In genomic region chr21:35020902-35021301, GRCh38 we compare ENCODE assay signal across 12 cellular contexts. TPM values are rescaled to one million over a fixed set of nuclear protein-coding genes. Genes with fewer than 3 reads are reported as not detected.
DNase-seq lines count a peak whose midpoint lies in the region; FAIRE-seq and TF ChIP-seq lines count a peak whose summit lies in the region.
"Had no signal": no experiment of that assay in that cellular context is flagged by ENCODE, and none has a peak within 500 bp of the region (broad histone marks: within the 10 kb centered on the region; RNA-seq: fewer than 3 reads in every experiment).

No MANE protein-coding gene starts in this region.

- no peak overlapping the region for H3K27ac ChIP-seq in astrocyte (ENCODE audit: low read depth, low read length)
- no peak overlapping the region for H3K27ac ChIP-seq in tibial artery
- H3K27ac ChIP-seq: left lung had no signal

- H3K4me1 Mint-ChIP-seq in astrocyte (ENCODE audit: low read depth, unreplicated experiment) (peaks cover 16% of the 10 kb centered on the region), chondrocyte (ENCODE audit: low read depth) (peaks cover 5% of the 10 kb centered on the region)
- H3K4me1 Mint-ChIP-seq: neural crest cell had no signal

- peaks cover 21% of the 10 kb centered on the region for H3K79me2 ChIP-seq in astrocyte (ENCODE audit: insufficient read depth, low read length)

- H3K27me3 Mint-ChIP-seq in astrocyte (ENCODE audit: low read depth, unreplicated experiment) (peaks cover 2% of the 10 kb centered on the region), chondrocyte (ENCODE audit: low read depth) (no peaks in the 10 kb centered on the region)

- H3K27me3 ChIP-seq in astrocyte (ENCODE audit: insufficient read depth, low read length): no peaks in the 10 kb centered on the region
- H3K27me3 ChIP-seq in tibial artery: no peaks in the 10 kb centered on the region
- H3K27me3 ChIP-seq: left lung had no signal

- H3K9ac ChIP-seq in astrocyte (ENCODE audit: low read length): no peak overlapping the region

- peak overlapping the region; percentile 18 for H3K27ac Mint-ChIP-seq in astrocyte (ENCODE audit: unreplicated experiment)
- no peak overlapping the region for H3K27ac Mint-ChIP-seq in chondrocyte (ENCODE audit: unreplicated experiment)

- DNase-seq in activated CD8-positive, alpha-beta memory T cell treated with anti-CD3 and anti-CD28 coated beads for 24 hours: peak; percentile 53
- DNase-seq in activated CD8-positive, alpha-beta memory T cell treated with anti-CD3 and anti-CD28 coated beads, Interleukin-2, amount 50 U/mL, for 4 hours: no peak
- DNase-seq in HT1080 (ENCODE audit: low read depth) (peak; percentile 53), astrocyte (ENCODE audit: low read depth) (no peak), renal cortical epithelial cell (ENCODE audit: low read depth) (peak; percentile 40), tibial artery (no peak), NCI-H1092 (lab: John Stamatoyannopoulos, UW) (no peak), chondrocyte (ENCODE audit: low spot score) (no peak)
- DNase-seq: GDM1, left lung, NCI-H510A treated with DMSO at 0.1 percent for 48 hours had no signal

- H3K4me3 ChIP-seq in astrocyte (ENCODE audit: insufficient read depth, low read depth, low read length) (no peak overlapping the region), tibial artery (no peak overlapping the region)
- H3K4me3 ChIP-seq: left lung had no signal

- H3K4me1 ChIP-seq in astrocyte (ENCODE audit: insufficient read depth, low read length) (peaks cover 2% of the 10 kb centered on the region), tibial artery (no peaks in the 10 kb centered on the region)

- H3K9me3 ChIP-seq in astrocyte (ENCODE audit: insufficient read depth, low read depth, low read length) (no peaks in the 10 kb centered on the region), tibial artery (no peaks in the 10 kb centered on the region)
- H3K9me3 ChIP-seq: left lung had no signal

- H4K20me1 ChIP-seq in astrocyte (ENCODE audit: insufficient read depth, low read length): peaks cover 58% of the 10 kb centered on the region

- intact Hi-C loops in tibial artery (cut with DNase I; ENCODE audit: low total_unique reads): no loop called here

- H3K4me3 Mint-ChIP-seq in astrocyte (ENCODE audit: unreplicated experiment) (no peak overlapping the region), chondrocyte (ENCODE audit: unreplicated experiment) (no peak overlapping the region)
- H3K4me3 Mint-ChIP-seq: neural crest cell had no signal

- FAIRE-seq in astrocyte (lab: Jason Lieb, UNC): no peak

- TF ChIP-seq CTCF in astrocyte (IDR thresholded peaks at IDR 0.05; ENCODE audit: insufficient read depth, low read depth, low read length) (no peak), tibial artery (IDR thresholded peaks at IDR 0.05) (no peak), chondrocyte (IDR thresholded peaks at IDR 0.05) (no peak)

- H2AFZ ChIP-seq in astrocyte (ENCODE audit: low read depth, low read length): no peak overlapping the region

- H3K36me3 Mint-ChIP-seq in astrocyte (ENCODE audit: low read depth, unreplicated experiment): peaks cover 16% of the 10 kb centered on the region
- no peaks in the 10 kb centered on the region for H3K36me3 Mint-ChIP-seq in chondrocyte (ENCODE audit: low read depth)

- no peaks in the 10 kb centered on the region for H3K9me3 Mint-ChIP-seq in astrocyte (ENCODE audit: unreplicated experiment)
- no peaks in the 10 kb centered on the region for H3K9me3 Mint-ChIP-seq in chondrocyte (ENCODE audit: low read depth)
- H3K9me3 Mint-ChIP-seq: neural crest cell had no signal

- no peaks in the 10 kb centered on the region for H3K36me3 ChIP-seq in astrocyte (ENCODE audit: insufficient read depth, low read length)
- no peaks in the 10 kb centered on the region for H3K36me3 ChIP-seq in tibial artery
- H3K36me3 ChIP-seq: left lung had no signal

- H3K4me2 ChIP-seq in astrocyte (ENCODE audit: low read length): no peak overlapping the region

RNA-seq across cellular contexts. Expression of gene RUNX1, which starts 28.2 kb away (rescaled TPM):
- total RNA-seq in HT1080 (2014; rRNA removed; shearing (Covaris generic)): 18.0 and 31.3 TPM in 2 replicates
- polyA plus RNA-seq in HT1080 (2015; cell fraction: cytosol; rRNA removed): 40.5 and 41.2 TPM in 2 replicates
- 64.2 and 69.3 TPM in 2 replicates for polyA plus RNA-seq in HT1080 (2015; cell fraction: nucleus; rRNA removed)
- total RNA-seq in astrocyte (84.6 and 94.1 TPM in 2 replicates), renal cortical epithelial cell (6.3 and 25.4 TPM in 2 replicates), chondrocyte (37.9 to 73.5 TPM (median 39.7 TPM) in 3 replicates)

Comparison
In these comparisons a context has a peak if more than half of its experiments do, and no peak if none do; other contexts are left out.
1. DNase-seq: peak in activated CD8-positive, alpha-beta memory T cell treated with anti-CD3 and anti-CD28 coated beads for 24 hours (single experiment), HT1080 (single experiment) and renal cortical epithelial cell (single experiment); none in activated CD8-positive, alpha-beta memory T cell treated with anti-CD3 and anti-CD28 coated beads, Interleukin-2, amount 50 U/mL, for 4 hours (single experiment), astrocyte (single experiment), tibial artery (0 of 2), NCI-H1092 (single experiment) and chondrocyte (single experiment).